In the genomic region with DNA sequence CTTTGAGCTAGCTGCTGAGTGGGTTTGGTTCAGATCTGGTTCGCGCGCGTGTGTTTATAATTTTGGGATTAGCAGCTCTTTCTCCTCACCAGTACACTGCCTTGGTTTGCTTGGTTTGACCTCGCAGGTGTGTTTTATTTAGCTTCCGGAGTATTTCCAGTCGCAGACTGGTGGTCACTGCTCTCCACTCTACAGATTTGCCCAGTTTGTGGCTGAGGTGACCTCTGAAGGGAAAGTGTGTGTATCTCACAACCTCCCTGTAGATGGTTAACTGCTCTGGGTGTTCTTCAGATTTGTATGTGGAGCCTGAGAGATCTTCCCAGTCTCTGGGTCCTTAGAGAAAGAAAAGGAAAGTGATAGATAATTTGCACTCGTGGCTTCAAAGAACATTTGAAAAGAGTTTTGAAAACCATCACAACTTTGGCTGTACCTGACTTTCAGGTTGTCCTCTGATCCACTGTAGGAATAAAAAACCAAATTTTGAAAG, we compare ENCODE assay signal across 8 cellular contexts. TPM values are rescaled to one million over a fixed set of nuclear protein-coding genes. Genes with fewer than 3 reads are reported as not detected.
DNase-seq lines count a peak whose midpoint lies in the region; ATAC-seq, FAIRE-seq and TF ChIP-seq lines count a peak whose summit lies in the region.

No MANE protein-coding gene starts in this region.

- intact Hi-C loops in CD8-positive, alpha-beta T cell (cut with DNase I, micrococcal nuclease), result loop anchor here (2.0 to 5.0 kb wide), 5 partner anchors 582 to 912 kb away; partner anchors contain the start of genes IMMP2L (in 1 of the 2), SMIM30 (in 1 of the 2) and TMEM168 (in 1 of the 2)

- H4K20me1 ChIP-seq in keratinocyte (ENCODE audit: control insufficient read depth, extremely low read depth, insufficient read depth, low read length), result no peaks in the 10 kb centered on the region

- peaks cover 28% of the 10 kb centered on the region for H3K4me1 ChIP-seq in CD8-positive, alpha-beta T cell (ENCODE audit: insufficient read depth, low read length)
- peaks cover 13% of the 10 kb centered on the region for H3K4me1 ChIP-seq in keratinocyte (ENCODE audit: control insufficient read depth, extremely low read depth, insufficient read depth, low read length)
- H3K4me1 ChIP-seq in subcutaneous abdominal adipose tissue (ENCODE audit: control insufficient read depth in 5 of 5, insufficient read depth in 5 of 5, low read length in 5 of 5), result peaks cover 0 to 41% (median 36%) of the 10 kb centered on the region in 5 donors

- no peaks in the 10 kb centered on the region for H3K9me1 ChIP-seq in keratinocyte (ENCODE audit: control insufficient read depth, extremely low read depth, insufficient read depth, low read length)

- peak overlapping the region; percentile 86 for H2AFZ ChIP-seq in keratinocyte (ENCODE audit: control insufficient read depth, low read length)

- H3K27me3 Mint-ChIP-seq in CD8-positive, alpha-beta T cell (ENCODE audit: low read depth), result peaks cover 18% of the 10 kb centered on the region
- H3K27me3 Mint-ChIP-seq in activated naive CD8-positive, alpha-beta T cell treated with anti-CD3 and anti-CD28 coated beads for 36 hours, result peaks cover 26% of the 10 kb centered on the region

- peaks cover 51% of the 10 kb centered on the region for H3K4me1 Mint-ChIP-seq in CD8-positive, alpha-beta T cell (ENCODE audit: low read depth)
- peaks cover 27% of the 10 kb centered on the region for H3K4me1 Mint-ChIP-seq in activated naive CD8-positive, alpha-beta T cell treated with anti-CD3 and anti-CD28 coated beads for 36 hours

- H3K4me3 Mint-ChIP-seq in CD8-positive, alpha-beta T cell, result peak overlapping the region; percentile 97
- peak overlapping the region; percentile 97 for H3K4me3 Mint-ChIP-seq in activated naive CD8-positive, alpha-beta T cell treated with anti-CD3 and anti-CD28 coated beads for 36 hours

- no peaks in the 10 kb centered on the region for H3K9me3 ChIP-seq in CD8-positive, alpha-beta T cell (ENCODE audit: low read length)
- no peaks in the 10 kb centered on the region for H3K9me3 ChIP-seq in keratinocyte (ENCODE audit: control insufficient read depth, low read depth, low read length)
- no peaks in the 10 kb centered on the region for H3K9me3 ChIP-seq in subcutaneous abdominal adipose tissue (ENCODE audit: control insufficient read depth in 5 of 5, low read length in 5 of 5)

- peak overlapping the region; percentile 90 for H3K27ac Mint-ChIP-seq in CD8-positive, alpha-beta T cell
- H3K27ac Mint-ChIP-seq in activated naive CD8-positive, alpha-beta T cell treated with anti-CD3 and anti-CD28 coated beads for 36 hours, result peak overlapping the region; percentile 82

- peak overlapping the region; percentile 71 for H3K27ac ChIP-seq in CD8-positive, alpha-beta T cell (ENCODE audit: low read depth, low read length)
- H3K27ac ChIP-seq in keratinocyte (ENCODE audit: control insufficient read depth, insufficient read depth, low read length) (peak overlapping the region; percentile 78), subcutaneous abdominal adipose tissue (ENCODE audit: low read depth, low read length) (peak overlapping the region; percentile 79)

- H3K27me3 ChIP-seq in CD8-positive, alpha-beta T cell (ENCODE audit: insufficient read depth, low read length), result no peaks in the 10 kb centered on the region
- no peaks in the 10 kb centered on the region for H3K27me3 ChIP-seq in keratinocyte (ENCODE audit: control insufficient read depth, extremely low read depth, insufficient read depth, low read length)
- H3K27me3 ChIP-seq in subcutaneous abdominal adipose tissue (ENCODE audit: control insufficient read depth in 5 of 5, insufficient read depth in 4 of 5, low read length in 5 of 5), result no peaks in the 10 kb centered on the region

- H3K36me3 Mint-ChIP-seq in CD8-positive, alpha-beta T cell, result peaks cover 10% of the 10 kb centered on the region
- no peaks in the 10 kb centered on the region for H3K36me3 Mint-ChIP-seq in activated naive CD8-positive, alpha-beta T cell treated with anti-CD3 and anti-CD28 coated beads for 36 hours

- dilution Hi-C loops in keratinocyte (cut with MboI; ENCODE audit: extremely low pct_ligation_motif_present, low sequenced_read_pairs), result no loop called here

- peak overlapping the region; percentile 89 for H3K9ac ChIP-seq in keratinocyte (ENCODE audit: control insufficient read depth, extremely low read depth, insufficient read depth, low read length)
- H3K9ac ChIP-seq in subcutaneous abdominal adipose tissue (ENCODE audit: low read length in 5 of 5), result peak overlapping the region in 4 of 5 donors; percentile 85 to 93 (median 89)

- no peak for DNase-seq in CD8-positive, alpha-beta T cell
- DNase-seq in activated naive CD8-positive, alpha-beta T cell treated with anti-CD3 and anti-CD28 coated beads for 36 hours, result no peak
- no peak for DNase-seq in keratinocyte (ENCODE audit: low read depth, low spot score)
- DNase-seq in NCI-H69 (lab: John Stamatoyannopoulos, UW), result no peak
- DNase-seq in NCI-H2029 treated with DMSO at 0.1 percent for 48 hours (lab: John Stamatoyannopoulos, UW), result no peak
- DNase-seq in NOMO-1 treated with dmso at 0.1 percent for 144 hours (lab: John Stamatoyannopoulos, UW; ENCODE audit: unreplicated experiment), result no peak

- H3K4me3 ChIP-seq in CD8-positive, alpha-beta T cell (ENCODE audit: low read depth, low read length), result peak overlapping the region; percentile 89
- H3K4me3 ChIP-seq in keratinocyte (ENCODE audit: control insufficient read depth in 2 of 3, extremely low read depth in 1 of 3, insufficient read depth in 2 of 3, low read depth in 1 of 3, low read length in 3 of 3), result peak overlapping the region; percentile 65 to 98 (median 88)
- H3K4me3 ChIP-seq in subcutaneous abdominal adipose tissue (ENCODE audit: low read depth in 1 of 5, low read length in 5 of 5), result peak overlapping the region; percentile 78 to 98 (median 92)

- H3K79me2 ChIP-seq in keratinocyte (ENCODE audit: control insufficient read depth, insufficient read depth, low read length), result peaks cover 80% of the 10 kb centered on the region

- H3K4me2 ChIP-seq in keratinocyte (ENCODE audit: control insufficient read depth, extremely low read depth, insufficient read depth, low read depth, low read length), result peak overlapping the region; percentile 79

- no peak for ATAC-seq in CD8-positive, alpha-beta T cell
- peak; percentile 0 for ATAC-seq in HG03432 (IDR thresholded peaks at IDR 0.05; ENCODE audit: unreplicated experiment)

- no peaks in the 10 kb centered on the region for H3K36me3 ChIP-seq in CD8-positive, alpha-beta T cell (ENCODE audit: insufficient read depth, low read length)
- no peaks in the 10 kb centered on the region for H3K36me3 ChIP-seq in keratinocyte (ENCODE audit: control insufficient read depth in 2 of 2, extremely low read depth in 1 of 2, insufficient read depth in 2 of 2, low read length in 2 of 2)
- no peaks in the 10 kb centered on the region for H3K36me3 ChIP-seq in subcutaneous abdominal adipose tissue (ENCODE audit: control insufficient read depth in 5 of 5, insufficient read depth in 5 of 5, low read length in 5 of 5)

- H3K9me3 Mint-ChIP-seq in CD8-positive, alpha-beta T cell, result no peaks in the 10 kb centered on the region
- no peaks in the 10 kb centered on the region for H3K9me3 Mint-ChIP-seq in activated naive CD8-positive, alpha-beta T cell treated with anti-CD3 and anti-CD28 coated beads for 36 hours

- FAIRE-seq in keratinocyte (lab: Jason Lieb, UNC), result no peak

- CTCF ChIA-PET in CD8-positive, alpha-beta T cell (lab: Charles Lee), result interaction anchor here (1.0 kb wide), 1 partner anchor 243 kb away, joined by 3 read pairs; the partner anchor contains the start of gene IFRD1

- POLR2A ChIA-PET in CD8-positive, alpha-beta T cell (lab: Charles Lee), result interaction anchor here (3.3 kb wide), 1 partner anchor 244 kb away, joined by 30 read pairs; the partner anchor contains the start of gene IFRD1

- TF ChIP-seq CTCF in CD8-positive, alpha-beta T cell (IDR thresholded peaks at IDR 0.05), result no peak
- no peak for TF ChIP-seq CTCF in keratinocyte (optimal IDR thresholded peaks at IDR 0.05 in 1 of 3, IDR thresholded peaks at IDR 0.05 in 1 of 3, conservative IDR thresholded peaks at IDR 0.05 in 1 of 3; ENCODE audit: extremely low read depth in 1 of 3, insufficient read depth in 2 of 3, low read length in 3 of 3)

RNA-seq across cellular contexts. Expression of gene ZNF277, which starts 0.7 kb away (rescaled TPM):
- total RNA-seq in CD8-positive, alpha-beta T cell, result 10 to 100 TPM; 19.6 to 22.5 TPM
- 10 to 100 TPM; 16.8 to 19.2 TPM for total RNA-seq in activated naive CD8-positive, alpha-beta T cell treated with anti-CD3 and anti-CD28 coated beads for 36 hours
- polyA plus RNA-seq in keratinocyte, result 13.2 to 20.2 TPM (median 14.3 TPM) in 3 replicates
- 53.8 TPM for polyA plus RNA-seq in keratinocyte (2011; ENCODE audit: low read depth)
- 14.5 and 21.6 TPM in 2 replicates for polyA plus RNA-seq in keratinocyte (2011; cell fraction: cytosol; rRNA removed)
- polyA plus RNA-seq in keratinocyte (2011; cell fraction: nucleus; rRNA removed), result 7.5 and 11.5 TPM in 2 replicates
- 15.4 and 28.9 TPM in 2 replicates for polyA plus RNA-seq in keratinocyte (2012; ENCODE audit: low replicate concordance)
- polyA minus RNA-seq in keratinocyte, result 0.98 to 20.5 TPM (median 13.2 TPM) in 3 replicates
- polyA minus RNA-seq in keratinocyte (2011; cell fraction: cytosol; rRNA and poly(A)+ RNA removed), result 30.3 TPM
- polyA minus RNA-seq in keratinocyte (2011; cell fraction: nucleus; rRNA and poly(A)+ RNA removed), result 13.2 and 19.5 TPM in 2 replicates

RNA-seq across cellular contexts. Expression of gene DOCK4, which starts 0.9 kb away (rescaled TPM):
- under 1 TPM; 0.16 to 0.17 TPM for total RNA-seq in CD8-positive, alpha-beta T cell
- total RNA-seq in activated naive CD8-positive, alpha-beta T cell treated with anti-CD3 and anti-CD28 coated beads for 36 hours, result under 1 TPM; 0.28 to 0.29 TPM
- polyA plus RNA-seq in keratinocyte, result 6.2 to 18.9 TPM (median 13.9 TPM) in 3 replicates
- 11.2 TPM for polyA plus RNA-seq in keratinocyte (2011; ENCODE audit: low read depth)
- polyA plus RNA-seq in keratinocyte (2011; cell fraction: cytosol; rRNA removed), result 5.1 and 6.2 TPM in 2 replicates
- 15.0 and 20.8 TPM in 2 replicates for polyA plus RNA-seq in keratinocyte (2011; cell fraction: nucleus; rRNA removed)
- polyA plus RNA-seq in keratinocyte (2012; ENCODE audit: low replicate concordance), result 1.5 and 12.2 TPM in 2 replicates
- 16.6 to 61.7 TPM (median 17.1 TPM) in 3 replicates for polyA minus RNA-seq in keratinocyte
- polyA minus RNA-seq in keratinocyte (2011; cell fraction: cytosol; rRNA and poly(A)+ RNA removed), result 10.4 TPM
- 31.2 and 76.5 TPM in 2 replicates for polyA minus RNA-seq in keratinocyte (2011; cell fraction: nucleus; rRNA and poly(A)+ RNA removed)
